Comparison of ENCODE assay signal across 8 cellular contexts in genomic region chr19:13588953-13589833, GRCh38.
DNase-seq lines count a peak whose midpoint lies in the region; ATAC-seq lines count a peak whose summit lies in the region.

No MANE protein-coding gene starts in this region.

- DNase-seq in NCI-H2107 (lab: John Stamatoyannopoulos, UW) (peak; percentile 42), NCI-H2107 treated with DMSO at 0.1 percent for 48 hours (lab: John Stamatoyannopoulos, UW; ENCODE audit: unreplicated experiment) (no peak), NCI-H1694 treated with DMSO at 0.1 percent for 48 hours (lab: John Stamatoyannopoulos, UW) (peak; percentile 34), caudate nucleus (lab: John Stamatoyannopoulos, UW) (peak in 53 of 61 donors; percentile 2 to 72 (median 28)), kidney glomerular epithelial cell (lab: John Stamatoyannopoulos, UW) (peak; percentile 24)
- peak; percentile 70 for DNase-seq in stimulated activated CD4-positive, alpha-beta T cell treated with anti-CD3 and anti-CD28 coated beads, Interleukin-2, amount 100 ng/mL, for 4 hours (ENCODE audit: low read depth)

- no peak overlapping the region for H3K27ac ChIP-seq in caudate nucleus (ENCODE audit: low read depth, low read length)

- peak; percentile 91 to 96 for ATAC-seq in activated CD4-positive, CD25-positive, alpha-beta regulatory T cell treated with anti-CD3 and anti-CD28 coated beads, Interleukin-2, amount 50 U/mL, for 24 hours
- no peak for ATAC-seq in GM21717 (IDR thresholded peaks at IDR 0.05; ENCODE audit: unreplicated experiment)
